8 cellular contexts compared by ENCODE assay signal in genomic region chr7:157273208-157274202, GRCh38.
DNase-seq lines count a peak whose midpoint lies in the region; ATAC-seq and TF ChIP-seq lines count a peak whose summit lies in the region.

No MANE protein-coding gene starts in this region.

- no peaks in the 10 kb centered on the region for H3K9me3 ChIP-seq in mesenchymal stem cell (ENCODE audit: control insufficient read depth, low read length)

- H2BK12ac ChIP-seq in mesenchymal stem cell (ENCODE audit: low read length in 2 of 2), result peak overlapping the region; percentile 35 to 51

- peak overlapping the region in 1 of 2 experiments; percentile 58 for H3K18ac ChIP-seq in mesenchymal stem cell (ENCODE audit: low read depth in 1 of 2, low read length in 2 of 2)

- peak overlapping the region; percentile 62 for H3K9ac ChIP-seq in mesenchymal stem cell (ENCODE audit: low read length)

- H3K27me3 ChIP-seq in mesenchymal stem cell (ENCODE audit: control insufficient read depth in 1 of 2, insufficient read depth in 1 of 2, low read length in 2 of 2), result no peaks in the 10 kb centered on the region

- ATAC-seq in GM18861 (IDR thresholded peaks at IDR 0.05; ENCODE audit: unreplicated experiment) (peak; percentile 73), HG03095 (IDR thresholded peaks at IDR 0.05; ENCODE audit: unreplicated experiment) (peak; percentile 80)

- TF ChIP-seq CTCF in AG09309 (IDR thresholded peaks at IDR 0.05; ENCODE audit: control insufficient read depth, insufficient read depth, low read depth, low read length, missing control alignments), result peak; percentile 99

- H3K4me3 ChIP-seq in AG09309 (ENCODE audit: control insufficient read depth, low read depth, low read length) (no peak overlapping the region), mesenchymal stem cell (ENCODE audit: insufficient read depth in 1 of 2, low read depth in 1 of 2, low read length in 2 of 2) (no peak overlapping the region)

- H4K8ac ChIP-seq in mesenchymal stem cell (ENCODE audit: low read length), result peak overlapping the region; percentile 92

- peaks cover 22 to 26% of the 10 kb centered on the region in 2 experiments for H3K36me3 ChIP-seq in mesenchymal stem cell (ENCODE audit: control insufficient read depth in 1 of 2, insufficient read depth in 2 of 2, low read depth in 1 of 2, low read length in 2 of 2)

- H4K91ac ChIP-seq in mesenchymal stem cell (ENCODE audit: low read length), result peak overlapping the region; percentile 95

- peaks cover 3% of the 10 kb centered on the region for H3K79me1 ChIP-seq in mesenchymal stem cell (replicated peaks; ENCODE audit: low read length, poor library complexity, severe bottlenecking)

- no peak overlapping the region for H3K23ac ChIP-seq in mesenchymal stem cell (ENCODE audit: low read length in 2 of 2)

- H2BK5ac ChIP-seq in mesenchymal stem cell (ENCODE audit: low read depth, low read length, poor library complexity, severe bottlenecking), result no peak overlapping the region

- DNase-seq in AG09309 (ENCODE audit: low read depth), result no peak
- peak; percentile 22 for DNase-seq in NCI-H345 treated with DMSO at 0.1 percent for 48 hours (lab: John Stamatoyannopoulos, UW; ENCODE audit: unreplicated experiment)
- peak; percentile 59 to 61 for DNase-seq in activated CD4-positive, alpha-beta T cell treated with anti-CD3 and anti-CD28 coated beads, Interleukin-2, amount 50 U/mL, for 4 hours
- DNase-seq in effector CD4-positive, alpha-beta T cell, result peak; percentile 42
- DNase-seq in mesenchymal stem cell, result peak; percentile 71
- DNase-seq in stimulated activated CD8-positive, alpha-beta memory T cell treated with anti-CD3 and anti-CD28 coated beads, Interleukin-15, amount 100 ng/mL, for 48 hours (ENCODE audit: low read depth in 2 of 2), result peak; percentile 45 to 50

- H2BK120ac ChIP-seq in mesenchymal stem cell (ENCODE audit: low read depth, low read length), result no peak overlapping the region

- no peak overlapping the region for H2AK5ac ChIP-seq in mesenchymal stem cell (ENCODE audit: low read length, severe bottlenecking)

- no peak overlapping the region for H2AFZ ChIP-seq in mesenchymal stem cell (ENCODE audit: low read depth, low read length)

- H3K4me2 ChIP-seq in mesenchymal stem cell (ENCODE audit: low read length, poor library complexity, severe bottlenecking), result no peak overlapping the region

- WGBS in mesenchymal stem cell, result 42% methylated on average over 24 of the region's 27 CpGs

- no peak overlapping the region for H3K27ac ChIP-seq in mesenchymal stem cell (ENCODE audit: low read length, poor library complexity, severe bottlenecking)

- peak overlapping the region in 1 of 2 experiments; percentile 39 for H3K14ac ChIP-seq in mesenchymal stem cell (ENCODE audit: low read length in 2 of 2)

- peak overlapping the region; percentile 3 to 76 for H3K4ac ChIP-seq in mesenchymal stem cell (ENCODE audit: low read depth in 1 of 2, low read length in 2 of 2)

- no peak overlapping the region for H2BK15ac ChIP-seq in mesenchymal stem cell (ENCODE audit: low read depth, poor library complexity, severe bottlenecking)

- peaks cover 24% of the 10 kb centered on the region for H3K4me1 ChIP-seq in mesenchymal stem cell (ENCODE audit: control insufficient read depth, insufficient read depth, low read depth, low read length)
